19 cellular contexts compared by ENCODE assay signal in genomic region chrX:52765983-52766382, GRCh38. TPM values are rescaled to one million over a fixed set of nuclear protein-coding genes. Genes with fewer than 3 reads are reported as not detected.
"Had no signal": no experiment of that assay in that cellular context is flagged by ENCODE, and none has a peak within 500 bp of the region (broad histone marks: within the 10 kb centered on the region; RNA-seq: fewer than 3 reads in every experiment).

No MANE protein-coding gene starts in this region.

RNA-seq across cellular contexts. Expression of gene SSX2B, which starts 14.9 kb away (rescaled TPM):
- total RNA-seq: activated naive CD4-positive, alpha-beta T cell treated with anti-CD3 and anti-CD28 coated beads for 36 hours; activated naive CD4-positive, alpha-beta T cell treated with anti-CD3 and anti-CD28 coated beads, Interleukin-2, amount 50 U/mL, for 72 hours; activated naive CD8-positive, alpha-beta T cell treated with anti-CD3 and anti-CD28 coated beads for 36 hours; activated naive CD8-positive, alpha-beta T cell treated with anti-CD3 and anti-CD28 coated beads, Interleukin-2, amount 10 ng/mL, durations not matched to agents 7 days and 5 days; activated T-cell treated with anti-CD3 and anti-CD28 coated beads, Interleukin-2, amount 50 U/mL, for 72 hours; activated T-helper 1 cell treated with anti-CD3 and anti-CD28 coated beads, Interleukin-12 subunit alpha, Interleukin-12 subunit beta, Interleukin-2, Interleukin-4 antibody, amounts not matched to agents 30 ng/mL and 10 ng/mL and 1 ng/mL, durations not matched to agents 14 hours and 24 hours and 36 hours; activated T-helper 17 cell treated with anti-CD3 and anti-CD28 coated beads, Interleukin-2, amount 50 U/mL, for 72 hours; activated T-helper 2 cell treated with anti-CD3 and anti-CD28 coated beads, Interferon-gamma antibody, Interleukin-2, Interleukin-4, amounts not matched to agents 10 μg/mL and 5 μg/mL and 100 μg/mL, durations not matched to agents 14 hours and 24 hours and 36 hours; adrenal gland; aorta; ascending aorta; astrocyte; body of pancreas; breast epithelium; bronchial epithelial cell; cardiac muscle cell; cardiac septum; cerebellum had no signal

RNA-seq across cellular contexts. Expression of gene SPANXN5, which starts 31.2 kb away (rescaled TPM):
- total RNA-seq: activated naive CD4-positive, alpha-beta T cell treated with anti-CD3 and anti-CD28 coated beads for 36 hours; activated naive CD4-positive, alpha-beta T cell treated with anti-CD3 and anti-CD28 coated beads, Interleukin-2, amount 50 U/mL, for 72 hours; activated naive CD8-positive, alpha-beta T cell treated with anti-CD3 and anti-CD28 coated beads for 36 hours; activated naive CD8-positive, alpha-beta T cell treated with anti-CD3 and anti-CD28 coated beads, Interleukin-2, amount 10 ng/mL, durations not matched to agents 7 days and 5 days; activated T-cell treated with anti-CD3 and anti-CD28 coated beads, Interleukin-2, amount 50 U/mL, for 4 hours; activated T-cell treated with anti-CD3 and anti-CD28 coated beads, Interleukin-2, amount 50 U/mL, for 72 hours; activated T-helper 1 cell treated with anti-CD3 and anti-CD28 coated beads, Interleukin-12 subunit alpha, Interleukin-12 subunit beta, Interleukin-2, Interleukin-4 antibody, amounts not matched to agents 30 ng/mL and 10 ng/mL and 1 ng/mL, durations not matched to agents 14 hours and 24 hours and 36 hours; activated T-helper 17 cell treated with anti-CD3 and anti-CD28 coated beads, Interleukin-2, amount 50 U/mL, for 72 hours; activated T-helper 2 cell treated with anti-CD3 and anti-CD28 coated beads, Interferon-gamma antibody, Interleukin-2, Interleukin-4, amounts not matched to agents 10 μg/mL and 5 μg/mL and 100 μg/mL, durations not matched to agents 14 hours and 24 hours and 36 hours; adrenal gland; aorta; ascending aorta; astrocyte; body of pancreas; breast epithelium; bronchial epithelial cell; cardiac muscle cell; cardiac septum; cerebellum had no signal

RNA-seq across cellular contexts. Expression of gene XAGE5, which starts 45.1 kb away (rescaled TPM):
- total RNA-seq: activated naive CD4-positive, alpha-beta T cell treated with anti-CD3 and anti-CD28 coated beads for 36 hours; activated naive CD4-positive, alpha-beta T cell treated with anti-CD3 and anti-CD28 coated beads, Interleukin-2, amount 50 U/mL, for 72 hours; activated naive CD8-positive, alpha-beta T cell treated with anti-CD3 and anti-CD28 coated beads for 36 hours; activated naive CD8-positive, alpha-beta T cell treated with anti-CD3 and anti-CD28 coated beads, Interleukin-2, amount 10 ng/mL, durations not matched to agents 7 days and 5 days; activated T-cell treated with anti-CD3 and anti-CD28 coated beads, Interleukin-2, amount 50 U/mL, for 4 hours; activated T-cell treated with anti-CD3 and anti-CD28 coated beads, Interleukin-2, amount 50 U/mL, for 72 hours; activated T-helper 1 cell treated with anti-CD3 and anti-CD28 coated beads, Interleukin-12 subunit alpha, Interleukin-12 subunit beta, Interleukin-2, Interleukin-4 antibody, amounts not matched to agents 30 ng/mL and 10 ng/mL and 1 ng/mL, durations not matched to agents 14 hours and 24 hours and 36 hours; activated T-helper 17 cell treated with anti-CD3 and anti-CD28 coated beads, Interleukin-2, amount 50 U/mL, for 72 hours; activated T-helper 2 cell treated with anti-CD3 and anti-CD28 coated beads, Interferon-gamma antibody, Interleukin-2, Interleukin-4, amounts not matched to agents 10 μg/mL and 5 μg/mL and 100 μg/mL, durations not matched to agents 14 hours and 24 hours and 36 hours; adrenal gland; aorta; ascending aorta; astrocyte; body of pancreas; breast epithelium; bronchial epithelial cell; cardiac muscle cell; cardiac septum; cerebellum had no signal

RNA-seq across cellular contexts. Expression of gene SSX2, which starts 59.0 kb away (rescaled TPM):
- total RNA-seq: activated naive CD4-positive, alpha-beta T cell treated with anti-CD3 and anti-CD28 coated beads for 36 hours; activated naive CD4-positive, alpha-beta T cell treated with anti-CD3 and anti-CD28 coated beads, Interleukin-2, amount 50 U/mL, for 72 hours; activated naive CD8-positive, alpha-beta T cell treated with anti-CD3 and anti-CD28 coated beads for 36 hours; activated naive CD8-positive, alpha-beta T cell treated with anti-CD3 and anti-CD28 coated beads, Interleukin-2, amount 10 ng/mL, durations not matched to agents 7 days and 5 days; activated T-cell treated with anti-CD3 and anti-CD28 coated beads, Interleukin-2, amount 50 U/mL, for 72 hours; activated T-helper 1 cell treated with anti-CD3 and anti-CD28 coated beads, Interleukin-12 subunit alpha, Interleukin-12 subunit beta, Interleukin-2, Interleukin-4 antibody, amounts not matched to agents 30 ng/mL and 10 ng/mL and 1 ng/mL, durations not matched to agents 14 hours and 24 hours and 36 hours; activated T-helper 17 cell treated with anti-CD3 and anti-CD28 coated beads, Interleukin-2, amount 50 U/mL, for 72 hours; activated T-helper 2 cell treated with anti-CD3 and anti-CD28 coated beads, Interferon-gamma antibody, Interleukin-2, Interleukin-4, amounts not matched to agents 10 μg/mL and 5 μg/mL and 100 μg/mL, durations not matched to agents 14 hours and 24 hours and 36 hours; adrenal gland; aorta; ascending aorta; astrocyte; body of pancreas; breast epithelium; bronchial epithelial cell; cardiac muscle cell; cardiac septum; cerebellum had no signal
